In genomic region chr17:21696227-21696626, GRCh38 we compare ENCODE assay signal across 6 cellular contexts. TPM values are rescaled to one million over a fixed set of nuclear protein-coding genes. Genes with fewer than 3 reads are reported as not detected.
"Had no signal": no experiment of that assay in that cellular context is flagged by ENCODE, and none has a peak within 500 bp of the region (broad histone marks: within the 10 kb centered on the region; RNA-seq: fewer than 3 reads in every experiment).

No MANE protein-coding gene starts in this region.

RNA-seq across cellular contexts. Expression of gene KCNJ18, which starts 3.9 kb away (rescaled TPM):
- total RNA-seq: GM23248, GM23338, H1, H7, H9, HFFc6 had no signal
- polyA plus RNA-seq: GM23248, GM23338, H1 had no signal
